In the genomic region with DNA sequence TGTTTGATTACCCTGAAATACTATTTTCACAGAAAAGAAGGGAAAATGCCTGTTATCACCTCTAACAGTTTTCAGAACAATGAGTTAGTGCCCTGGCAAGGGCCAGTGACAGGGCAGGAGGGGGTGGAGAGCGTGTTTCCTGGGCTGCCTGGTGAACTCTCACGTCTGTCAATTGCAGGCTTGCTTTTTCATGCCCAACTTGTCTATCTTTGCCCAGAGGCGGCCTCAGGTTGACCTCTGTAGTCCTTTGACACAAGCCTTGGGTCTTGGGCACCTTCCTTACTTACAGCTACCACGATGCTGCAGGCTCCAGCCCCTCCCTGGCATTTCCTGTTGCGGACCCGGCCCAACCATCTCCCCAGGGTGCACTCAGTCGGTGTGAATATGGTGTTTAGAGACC, we compare ENCODE assay signal across 1 cellular context.
TF ChIP-seq lines count a peak whose summit lies in the region.

No MANE protein-coding gene starts in this region.

TF ChIP-seq in HepG2, 621 proteins besides CTCF, POLR2A, EP300 and RAD21:
- TF ChIP-seq KDM3A (CRISPR knock-in tag; IDR thresholded peaks at IDR 0.05; ENCODE audit: low read depth): no peak
- TF ChIP-seq, protein P1, sequence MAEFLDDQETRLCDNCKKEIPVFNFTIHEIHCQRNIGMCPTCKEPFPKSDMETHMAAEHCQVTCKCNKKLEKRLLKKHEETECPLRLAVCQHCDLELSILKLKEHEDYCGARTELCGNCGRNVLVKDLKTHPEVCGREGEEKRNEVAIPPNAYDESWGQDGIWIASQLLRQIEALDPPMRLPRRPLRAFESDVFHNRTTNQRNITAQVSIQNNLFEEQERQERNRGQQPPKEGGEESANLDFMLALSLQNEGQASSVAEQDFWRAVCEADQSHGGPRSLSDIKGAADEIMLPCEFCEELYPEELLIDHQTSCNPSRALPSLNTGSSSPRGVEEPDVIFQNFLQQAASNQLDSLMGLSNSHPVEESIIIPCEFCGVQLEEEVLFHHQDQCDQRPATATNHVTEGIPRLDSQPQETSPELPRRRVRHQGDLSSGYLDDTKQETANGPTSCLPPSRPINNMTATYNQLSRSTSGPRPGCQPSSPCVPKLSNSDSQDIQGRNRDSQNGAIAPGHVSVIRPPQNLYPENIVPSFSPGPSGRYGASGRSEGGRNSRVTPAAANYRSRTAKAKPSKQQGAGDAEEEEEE (CRISPR knock-in tag; IDR thresholded peaks at IDR 0.05; ENCODE audit: borderline replicate concordance): no peak
- TF ChIP-seq SNAI1 (CRISPR knock-in tag; IDR thresholded peaks at IDR 0.05; ENCODE audit: borderline replicate concordance): no peak
- TF ChIP-seq, protein P2, sequence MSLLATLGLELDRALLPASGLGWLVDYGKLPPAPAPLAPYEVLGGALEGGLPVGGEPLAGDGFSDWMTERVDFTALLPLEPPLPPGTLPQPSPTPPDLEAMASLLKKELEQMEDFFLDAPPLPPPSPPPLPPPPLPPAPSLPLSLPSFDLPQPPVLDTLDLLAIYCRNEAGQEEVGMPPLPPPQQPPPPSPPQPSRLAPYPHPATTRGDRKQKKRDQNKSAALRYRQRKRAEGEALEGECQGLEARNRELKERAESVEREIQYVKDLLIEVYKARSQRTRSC (CRISPR knock-in tag; IDR thresholded peaks at IDR 0.05; ENCODE audit: low read depth): no peak
- no peak for TF ChIP-seq MAFF (IDR thresholded peaks at IDR 0.05; ENCODE audit: low read depth, low read length)
- no peak for TF ChIP-seq ZNF121 (CRISPR knock-in tag; IDR thresholded peaks at IDR 0.05)
- no peak for TF ChIP-seq HDAC6 (IDR thresholded peaks at IDR 0.05; ENCODE audit: low read depth, low read length)
- TF ChIP-seq, protein P3, sequence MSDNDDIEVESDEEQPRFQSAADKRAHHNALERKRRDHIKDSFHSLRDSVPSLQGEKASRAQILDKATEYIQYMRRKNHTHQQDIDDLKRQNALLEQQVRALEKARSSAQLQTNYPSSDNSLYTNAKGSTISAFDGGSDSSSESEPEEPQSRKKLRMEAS (IDR thresholded peaks at IDR 0.05): no peak
- TF ChIP-seq PHF21A (CRISPR knock-in tag; IDR thresholded peaks at IDR 0.05): no peak
